Comparison of ENCODE assay signal across 11 cellular contexts in genomic region chr4:99763635-99764101, GRCh38. TPM values are rescaled to one million over a fixed set of nuclear protein-coding genes. Genes with fewer than 3 reads are reported as not detected.
DNase-seq lines count a peak whose midpoint lies in the region; FAIRE-seq lines count a peak whose summit lies in the region.
"Had no signal": no experiment of that assay in that cellular context is flagged by ENCODE, and none has a peak within 500 bp of the region (broad histone marks: within the 10 kb centered on the region; RNA-seq: fewer than 3 reads in every experiment).

No MANE protein-coding gene starts in this region.

- CTCF ChIA-PET in activated CD4-positive, alpha-beta memory T cell treated with anti-CD3 and anti-CD28 coated beads for 36 hours (lab: Charles Lee): no interaction called here
- CTCF ChIA-PET in activated CD4-positive, alpha-beta memory T cell treated with anti-CD3 and anti-CD28 coated beads, Interleukin-2, amount 10 ng/mL, durations not matched to agents 7 days and 5 days (lab: Charles Lee): no interaction called here

- peaks cover 8% of the 10 kb centered on the region for H3K9me3 Mint-ChIP-seq in activated CD4-positive, alpha-beta memory T cell treated with anti-CD3 and anti-CD28 coated beads for 36 hours
- H3K9me3 Mint-ChIP-seq in activated CD4-positive, alpha-beta memory T cell treated with anti-CD3 and anti-CD28 coated beads, Interleukin-2, amount 10 ng/mL, durations not matched to agents 7 days and 5 days: no peaks in the 10 kb centered on the region

- peaks cover 24% of the 10 kb centered on the region for H3K4me1 Mint-ChIP-seq in activated CD4-positive, alpha-beta memory T cell treated with anti-CD3 and anti-CD28 coated beads for 36 hours (ENCODE audit: low read depth)
- H3K4me1 Mint-ChIP-seq in activated CD4-positive, alpha-beta memory T cell treated with anti-CD3 and anti-CD28 coated beads, Interleukin-2, amount 10 ng/mL, durations not matched to agents 7 days and 5 days: peaks cover 4% of the 10 kb centered on the region
- H3K4me1 Mint-ChIP-seq: CD4-positive, CD25-positive, alpha-beta regulatory T cell; nephron progenitor cell had no signal

- no peak for FAIRE-seq in GM19239 (lab: Jason Lieb, UNC)

- H3K27ac Mint-ChIP-seq in activated CD4-positive, alpha-beta memory T cell treated with anti-CD3 and anti-CD28 coated beads for 36 hours: no peak overlapping the region
- no peak overlapping the region for H3K27ac Mint-ChIP-seq in activated CD4-positive, alpha-beta memory T cell treated with anti-CD3 and anti-CD28 coated beads, Interleukin-2, amount 10 ng/mL, durations not matched to agents 7 days and 5 days
- H3K27ac Mint-ChIP-seq: CD4-positive, CD25-positive, alpha-beta regulatory T cell; nephron progenitor cell had no signal

- intact Hi-C loops in activated CD4-positive, alpha-beta memory T cell treated with anti-CD3 and anti-CD28 coated beads for 36 hours (cut with micrococcal nuclease): loop anchor here (1.0 to 2.0 kb wide), 4 partner anchors 52 to 201 kb away; partner anchors contain the start of gene H2AZ1

- POLR2A ChIA-PET in activated CD4-positive, alpha-beta memory T cell treated with anti-CD3 and anti-CD28 coated beads for 36 hours (lab: Charles Lee): interaction anchor here (0.9 kb wide), 1 partner anchor 14 kb away, joined by 3 read pairs; no protein-coding TSS in a partner anchor
- POLR2A ChIA-PET in activated CD4-positive, alpha-beta memory T cell treated with anti-CD3 and anti-CD28 coated beads, Interleukin-2, amount 10 ng/mL, durations not matched to agents 7 days and 5 days (lab: Charles Lee): no interaction called here

- peak; percentile 38 for DNase-seq in activated CD4-positive, alpha-beta memory T cell treated with anti-CD3 and anti-CD28 coated beads for 36 hours
- DNase-seq in activated CD4-positive, alpha-beta memory T cell treated with anti-CD3 and anti-CD28 coated beads, Interleukin-2, amount 10 ng/mL, durations not matched to agents 7 days and 5 days: no peak
- DNase-seq in M059J (ENCODE audit: low read depth): peak; percentile 93
- DNase-seq in dedifferentiated amniotic fluid mesenchymal stem cell (ENCODE audit: extremely low spot score): peak; percentile 92
- peak; percentile 75 for DNase-seq in putamen (ENCODE audit: low spot score)
- no peak for DNase-seq in OCI-M1 (lab: John Stamatoyannopoulos, UW)
- DNase-seq in NCI-H82 treated with DMSO at 0.1 percent for 48 hours (lab: John Stamatoyannopoulos, UW; ENCODE audit: unreplicated experiment): no peak
- DNase-seq in GM19239 (ENCODE audit: insufficient read length, low spot score): no peak
- DNase-seq: cortex of kidney, nephron progenitor cell had no signal

- no peaks in the 10 kb centered on the region for H3K36me3 Mint-ChIP-seq in activated CD4-positive, alpha-beta memory T cell treated with anti-CD3 and anti-CD28 coated beads for 36 hours
- no peaks in the 10 kb centered on the region for H3K36me3 Mint-ChIP-seq in activated CD4-positive, alpha-beta memory T cell treated with anti-CD3 and anti-CD28 coated beads, Interleukin-2, amount 10 ng/mL, durations not matched to agents 7 days and 5 days (ENCODE audit: low read depth)
- H3K36me3 Mint-ChIP-seq: CD4-positive, CD25-positive, alpha-beta regulatory T cell had no signal

- no peak overlapping the region for H3K4me3 Mint-ChIP-seq in activated CD4-positive, alpha-beta memory T cell treated with anti-CD3 and anti-CD28 coated beads for 36 hours
- H3K4me3 Mint-ChIP-seq in activated CD4-positive, alpha-beta memory T cell treated with anti-CD3 and anti-CD28 coated beads, Interleukin-2, amount 10 ng/mL, durations not matched to agents 7 days and 5 days: no peak overlapping the region
- H3K4me3 Mint-ChIP-seq: CD4-positive, CD25-positive, alpha-beta regulatory T cell; nephron progenitor cell had no signal

- peaks cover 12% of the 10 kb centered on the region for H3K27me3 Mint-ChIP-seq in activated CD4-positive, alpha-beta memory T cell treated with anti-CD3 and anti-CD28 coated beads for 36 hours
- H3K27me3 Mint-ChIP-seq in activated CD4-positive, alpha-beta memory T cell treated with anti-CD3 and anti-CD28 coated beads, Interleukin-2, amount 10 ng/mL, durations not matched to agents 7 days and 5 days: peaks cover 7% of the 10 kb centered on the region

RNA-seq across cellular contexts. Expression of gene DAPP1, which starts 53.0 kb away (rescaled TPM):
- total RNA-seq in activated CD4-positive, alpha-beta memory T cell treated with anti-CD3 and anti-CD28 coated beads for 36 hours: 10 to 100 TPM; 23.6 TPM
- total RNA-seq in activated CD4-positive, alpha-beta memory T cell treated with anti-CD3 and anti-CD28 coated beads, Interleukin-2, amount 10 ng/mL, durations not matched to agents 7 days and 5 days: 10 to 100 TPM; 35.8 to 39.4 TPM
- total RNA-seq in M059J (2014; rRNA removed; shearing (Covaris generic)): 0.49 and 0.76 TPM in 2 replicates

Comparison
In these comparisons a context has a peak if more than half of its experiments do, and no peak if none do; other contexts are left out.
1. DNase-seq: peak in activated CD4-positive, alpha-beta memory T cell treated with anti-CD3 and anti-CD28 coated beads for 36 hours (single experiment), M059J (single experiment), dedifferentiated amniotic fluid mesenchymal stem cell (single experiment) and putamen (single experiment); none in activated CD4-positive, alpha-beta memory T cell treated with anti-CD3 and anti-CD28 coated beads, Interleukin-2, amount 10 ng/mL, durations not matched to agents 7 days and 5 days (single experiment), OCI-M1 (single experiment), NCI-H82 treated with DMSO at 0.1 percent for 48 hours (single experiment) and GM19239 (single experiment).
2. RNA of gene DAPP1, which starts 53.0 kb away (total RNA-seq): 35.8 to 39.4 TPM in activated CD4-positive, alpha-beta memory T cell treated with anti-CD3 and anti-CD28 coated beads, Interleukin-2, amount 10 ng/mL, durations not matched to agents 7 days and 5 days and 23.6 TPM in activated CD4-positive, alpha-beta memory T cell treated with anti-CD3 and anti-CD28 coated beads for 36 hours; 0.49 to 0.76 TPM in M059J; every median in the first group is over 10 times any median in the second.